ENCODE assay signal across 9 cellular contexts in the genomic region with DNA sequence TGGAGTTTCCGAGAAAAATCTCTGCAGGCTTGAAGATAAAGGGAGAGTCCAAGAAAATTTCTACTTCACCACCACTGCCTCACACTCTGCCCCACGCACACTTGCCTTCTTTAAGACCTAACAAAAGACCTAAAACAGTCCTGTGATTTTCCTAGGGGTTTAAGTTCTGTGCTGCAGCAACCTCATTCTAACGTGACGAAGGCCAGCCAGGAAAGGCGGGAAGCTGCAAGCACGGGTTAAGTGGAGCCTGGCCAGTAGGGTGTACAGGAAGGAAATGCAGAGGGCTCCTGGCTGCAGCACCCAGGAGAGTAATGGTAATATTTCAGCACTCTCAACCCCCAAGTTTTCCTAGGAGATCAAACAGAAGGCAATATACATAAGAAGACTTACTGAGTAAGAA. TPM values are rescaled to one million over a fixed set of nuclear protein-coding genes. Genes with fewer than 3 reads are reported as not detected.
DNase-seq lines count a peak whose midpoint lies in the region; ATAC-seq and TF ChIP-seq lines count a peak whose summit lies in the region.
"Had no signal": no experiment of that assay in that cellular context is flagged by ENCODE, and none has a peak within 500 bp of the region (broad histone marks: within the 10 kb centered on the region; RNA-seq: fewer than 3 reads in every experiment).

No MANE protein-coding gene starts in this region.

- H3K27me3 Mint-ChIP-seq in Caco-2 (ENCODE audit: insufficient read depth, unreplicated experiment) (no peaks in the 10 kb centered on the region), neural crest cell (ENCODE audit: low read depth) (no peaks in the 10 kb centered on the region)

- H3K4me3 Mint-ChIP-seq in Caco-2 (ENCODE audit: unreplicated experiment) (peak overlapping the region; percentile 88), neural crest cell (peak overlapping the region; percentile 99)

- intact Hi-C loops in Caco-2 (cut with micrococcal nuclease; ENCODE audit: unreplicated experiment), result no loop called here

- H3K4me1 Mint-ChIP-seq in Caco-2 (ENCODE audit: low read depth, unreplicated experiment) (peaks cover 6% of the 10 kb centered on the region), neural crest cell (peaks cover 42% of the 10 kb centered on the region)

- CTCF ChIA-PET in Caco-2 (lab: Charles Lee), result no interaction called here

- POLR2A ChIA-PET in Caco-2 (lab: Charles Lee), result no interaction called here

- H3K4me3 ChIP-seq in Caco-2 (ENCODE audit: low read depth, low read length), result no peak overlapping the region

- H3K9me3 ChIP-seq in Caco-2, result no peaks in the 10 kb centered on the region

- H3K36me3 Mint-ChIP-seq in Caco-2 (ENCODE audit: insufficient read depth, unreplicated experiment) (peaks cover 5% of the 10 kb centered on the region), neural crest cell (ENCODE audit: low read depth) (peaks cover 6% of the 10 kb centered on the region)

- no peaks in the 10 kb centered on the region for H3K9me3 Mint-ChIP-seq in Caco-2 (ENCODE audit: unreplicated experiment)
- H3K9me3 Mint-ChIP-seq in neural crest cell, result peaks cover 5% of the 10 kb centered on the region

- no peaks in the 10 kb centered on the region for H3K27me3 ChIP-seq in Caco-2 (replicated peaks; ENCODE audit: control insufficient read depth, insufficient read depth, low read length)
- H3K27me3 ChIP-seq: foreskin keratinocyte had no signal

- TF ChIP-seq CTCF in Caco-2 (IDR thresholded peaks at IDR 0.05; ENCODE audit: insufficient read depth in 1 of 2, low read depth in 1 of 2, low read length in 1 of 2, severe bottlenecking in 1 of 2, unreplicated experiment in 1 of 2) (no peak), neural crest cell (conservative IDR thresholded peaks at IDR 0.05) (no peak), omental fat pad (IDR thresholded peaks at IDR 0.05) (no peak)

- H3K4me1 ChIP-seq in Caco-2, result no peaks in the 10 kb centered on the region
- H3K4me1 ChIP-seq: foreskin keratinocyte had no signal

- ATAC-seq in GM21447 (IDR thresholded peaks at IDR 0.05; ENCODE audit: unreplicated experiment) (no peak), GM19035 (IDR thresholded peaks at IDR 0.05; ENCODE audit: unreplicated experiment) (no peak), omental fat pad (ENCODE audit: low FRiP score) (no peak)
- ATAC-seq: foreskin keratinocyte had no signal

- no TSS peak for BruUV-seq in Caco-2 (replicated peaks; lab: Mats Ljungman, UMichigan)

- H3K27ac Mint-ChIP-seq in Caco-2 (ENCODE audit: unreplicated experiment) (no peak overlapping the region), neural crest cell (ENCODE audit: unreplicated experiment) (no peak overlapping the region)

- DNase-seq in Caco-2 (no peak), SHP77 treated with DMSO at 0.1 percent for 48 hours (lab: John Stamatoyannopoulos, UW) (peak; percentile 55), fibroblast of gingiva (ENCODE audit: low read depth) (peak; percentile 23), neural crest cell (ENCODE audit: low read depth, low spot score) (no peak), omental fat pad (ENCODE audit: low spot score) (no peak)
- no peak for DNase-seq in stimulated activated CD4-positive, alpha-beta T cell treated with anti-CD3 and anti-CD28 coated beads, Interleukin-15, amount 100 ng/mL, for 24 hours

- no peaks in the 10 kb centered on the region for H3K36me3 ChIP-seq in Caco-2 (ENCODE audit: control insufficient read depth, insufficient read depth, low read length)

RNA-seq across cellular contexts. Expression of a gene that starts 1.5 kb away (rescaled TPM):
- total RNA-seq in Caco-2 (2022), result 1.8 and 2.6 TPM in 2 replicates
- total RNA-seq in neural crest cell, result 24.5 and 26.0 TPM in 2 replicates
- 10 to 100 TPM in 3 of 4 donors, 1 to 10 TPM in 1; 7.8 to 41.8 (median 16.9) TPM for total RNA-seq in omental fat pad

Comparison
In these comparisons a context has a peak if more than half of its experiments do, and no peak if none do; other contexts are left out.
1. DNase-seq: peak in SHP77 treated with DMSO at 0.1 percent for 48 hours (single experiment) and fibroblast of gingiva (single experiment); none in Caco-2 (0 of 2), neural crest cell (single experiment), omental fat pad (single experiment) and stimulated activated CD4-positive, alpha-beta T cell treated with anti-CD3 and anti-CD28 coated beads, Interleukin-15, amount 100 ng/mL, for 24 hours (single experiment).